ENCODE assay signal across 17 cellular contexts in the genomic region with DNA sequence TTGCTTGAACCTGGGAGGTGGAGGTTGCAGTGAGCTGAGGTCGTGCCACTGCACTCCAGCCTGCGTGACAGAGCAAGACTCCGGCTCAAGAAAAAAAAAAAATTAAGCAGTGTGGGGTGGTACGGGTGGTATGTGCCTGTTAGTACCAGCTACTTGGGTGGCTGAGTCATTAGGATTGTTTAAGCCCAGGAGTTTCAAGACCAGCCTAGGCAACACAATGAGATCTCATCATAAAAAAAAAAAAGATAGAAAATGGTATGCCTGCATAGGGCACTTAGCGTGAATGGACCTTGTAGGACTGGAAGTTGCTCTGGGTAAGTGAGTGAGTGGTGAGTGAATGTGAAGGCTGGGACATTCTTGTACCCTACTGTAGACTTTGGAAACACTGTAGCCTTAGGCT. TPM values are rescaled to one million over a fixed set of nuclear protein-coding genes. Genes with fewer than 3 reads are reported as not detected.
DNase-seq lines count a peak whose midpoint lies in the region; TF ChIP-seq lines count a peak whose summit lies in the region.
"Had no signal": no experiment of that assay in that cellular context is flagged by ENCODE, and none has a peak within 500 bp of the region (broad histone marks: within the 10 kb centered on the region; RNA-seq: fewer than 3 reads in every experiment).

No MANE protein-coding gene starts in this region.

- H3K4me3 ChIP-seq in mammary epithelial cell (replicated peaks in 1 of 3; ENCODE audit: insufficient read depth in 1 of 3, low read depth in 2 of 3, low read length in 3 of 3) (no peak overlapping the region), left ventricle myocardium inferior (no peak overlapping the region), transverse colon (no peak overlapping the region)
- no peak overlapping the region for H3K4me3 ChIP-seq in CD8-positive, alpha-beta memory T cell (ENCODE audit: low read length)
- H3K4me3 ChIP-seq: hepatocyte, spleen had no signal

- dilution Hi-C loops in mammary epithelial cell (cut with HindIII; ENCODE audit: low sequenced_read_pairs), result no loop called here

- TF ChIP-seq EP300 in transverse colon (IDR thresholded peaks at IDR 0.05; ENCODE audit: low read depth), result no peak

- H3K36me3 Mint-ChIP-seq in CD8-positive, alpha-beta memory T cell, result peaks cover 0 to 29% (median 6%) of the 10 kb centered on the region in 3 donors

- in situ Hi-C loops in mammary epithelial cell (cut with MboI; ENCODE audit: low sequenced_read_pairs in 2 of 2), result loop anchor here (25.0 kb wide), 2 partner anchors 292 to 917 kb away; partner anchors contain the start of gene TARBP1 (in 1 of the 2)
- in situ Hi-C loops in transverse colon (cut with MboI; ENCODE audit: low pct_ligation_motif_present in 1 of 4, low pct_unique_long_range_greater_than_20kb in 1 of 4, low sequenced_read_pairs in 3 of 4), result loop anchor here in 2 of 4 donors (25.0 kb wide), 2 partner anchors 292 to 917 kb away; partner anchors contain the start of gene TARBP1 (in 1 of the 2)

- intact Hi-C loops in mammary epithelial cell (cut with micrococcal nuclease), result loop anchor here (1.0 kb wide), 1 partner anchor 37 kb away; the partner anchor contains the start of gene TBCE
- intact Hi-C loops in left ventricle myocardium inferior (cut with micrococcal nuclease), result no loop called here
- intact Hi-C loops in transverse colon (cut with DNase I; ENCODE audit: low total_unique reads), result no loop called here

- no peaks in the 10 kb centered on the region for H3K27me3 Mint-ChIP-seq in CD8-positive, alpha-beta memory T cell
- H3K27me3 Mint-ChIP-seq: activated CD4-positive, alpha-beta memory T cell treated with anti-CD3 and anti-CD28 coated beads, Interleukin-2, amount 10 ng/mL, durations not matched to agents 7 days and 5 days; dendritic cell treated with granulocyte-macrophage colony-stimulating factor and Interleukin-4, amounts not matched to agents 40 ng/mL and 50 ng/mL, for 4 days had no signal

- 45% methylated on average over 5 of the region's 5 CpGs for WGBS in mammary epithelial cell (ENCODE audit: low coverage, missing lambda C conversion rate)
- WGBS in transverse colon (ENCODE audit: low coverage in 1 of 2), 2 donors, result 93 to 95% methylated on average over 5 of the region's 5 CpGs

- no peak overlapping the region for H3K4me3 Mint-ChIP-seq in CD8-positive, alpha-beta memory T cell
- H3K4me3 Mint-ChIP-seq: activated CD4-positive, alpha-beta memory T cell treated with anti-CD3 and anti-CD28 coated beads, Interleukin-2, amount 10 ng/mL, durations not matched to agents 7 days and 5 days; dendritic cell treated with granulocyte-macrophage colony-stimulating factor and Interleukin-4, amounts not matched to agents 40 ng/mL and 50 ng/mL, for 4 days had no signal

- peak overlapping the region in 1 of 8 donors; percentile 61 for H3K27ac Mint-ChIP-seq in CD8-positive, alpha-beta memory T cell
- H3K27ac Mint-ChIP-seq: activated CD4-positive, alpha-beta memory T cell treated with anti-CD3 and anti-CD28 coated beads, Interleukin-2, amount 10 ng/mL, durations not matched to agents 7 days and 5 days; activated T-helper 2 cell treated with anti-CD3 and anti-CD28 coated beads, Interferon-gamma antibody, Interleukin-2, Interleukin-4, amounts not matched to agents 10 μg/mL and 5 μg/mL and 100 μg/mL, durations not matched to agents 14 hours and 24 hours and 36 hours; dendritic cell treated with granulocyte-macrophage colony-stimulating factor and Interleukin-4, amounts not matched to agents 40 ng/mL and 50 ng/mL, for 4 days had no signal

- H3K4me2 ChIP-seq in mammary epithelial cell (ENCODE audit: insufficient read depth, low read depth, low read length), result peak overlapping the region; percentile 51
- H3K4me2 ChIP-seq: hepatocyte, KMS-11 had no signal

- H3K27ac ChIP-seq in mammary epithelial cell (ENCODE audit: insufficient read depth, low read depth, low read length), result peak overlapping the region; percentile 53
- H3K27ac ChIP-seq in left ventricle myocardium inferior (replicated peaks), result no peak overlapping the region
- no peak overlapping the region for H3K27ac ChIP-seq in CD8-positive, alpha-beta memory T cell (ENCODE audit: low read depth, low read length)
- no peak overlapping the region for H3K27ac ChIP-seq in transverse colon
- H3K27ac ChIP-seq: KMS-11, spleen had no signal

- POLR2A ChIA-PET in CD8-positive, alpha-beta memory T cell (lab: Charles Lee), result no interaction called here

- H2AFZ ChIP-seq in mammary epithelial cell (ENCODE audit: low read depth, low read length), result no peak overlapping the region
- H2AFZ ChIP-seq: hepatocyte had no signal

- H3K79me2 ChIP-seq in mammary epithelial cell (ENCODE audit: insufficient read depth, low read length), result peaks cover 27% of the 10 kb centered on the region

- BruUV-seq in mammary epithelial cell (replicated peaks; lab: Mats Ljungman, UMichigan), result no TSS peak

- H3K9ac ChIP-seq in mammary epithelial cell (ENCODE audit: insufficient read depth, low read length), result no peak overlapping the region
- H3K9ac ChIP-seq: KMS-11 had no signal

- no peaks in the 10 kb centered on the region for H3K9me3 ChIP-seq in mammary epithelial cell (replicated peaks; ENCODE audit: insufficient read depth, low read length)
- H3K9me3 ChIP-seq in left ventricle myocardium inferior (replicated peaks), result no peaks in the 10 kb centered on the region
- H3K9me3 ChIP-seq in CD8-positive, alpha-beta memory T cell (ENCODE audit: low read length), result no peaks in the 10 kb centered on the region
- H3K9me3 ChIP-seq in transverse colon, result no peaks in the 10 kb centered on the region
- H3K9me3 ChIP-seq: spleen had no signal

- H3K4me1 ChIP-seq in mammary epithelial cell (ENCODE audit: insufficient read depth, low read length) (peaks cover 5% of the 10 kb centered on the region), left ventricle myocardium inferior (peaks cover 10% of the 10 kb centered on the region), transverse colon (peaks cover 0 to 8% (median 3%) of the 10 kb centered on the region in 4 donors)
- no peaks in the 10 kb centered on the region for H3K4me1 ChIP-seq in CD8-positive, alpha-beta memory T cell (ENCODE audit: insufficient read depth, low read length)

- TF ChIP-seq POLR2A in transverse colon (IDR thresholded peaks at IDR 0.05), result no peak

- no peaks in the 10 kb centered on the region for H4K20me1 ChIP-seq in mammary epithelial cell (ENCODE audit: insufficient read depth, low read length)

- no peaks in the 10 kb centered on the region for H3K36me3 ChIP-seq in mammary epithelial cell (ENCODE audit: insufficient read depth, low read length)
- peaks cover 17% of the 10 kb centered on the region for H3K36me3 ChIP-seq in left ventricle myocardium inferior
- H3K36me3 ChIP-seq in CD8-positive, alpha-beta memory T cell (ENCODE audit: insufficient read depth, low read length), result no peaks in the 10 kb centered on the region
- peaks cover 0 to 8% (median 0%) of the 10 kb centered on the region in 4 donors for H3K36me3 ChIP-seq in transverse colon

- peaks cover 4 to 16% (median 15%) of the 10 kb centered on the region in 3 donors for H3K4me1 Mint-ChIP-seq in CD8-positive, alpha-beta memory T cell
- H3K4me1 Mint-ChIP-seq: activated CD4-positive, alpha-beta memory T cell treated with anti-CD3 and anti-CD28 coated beads, Interleukin-2, amount 10 ng/mL, durations not matched to agents 7 days and 5 days had no signal

- no peaks in the 10 kb centered on the region for H3K9me3 Mint-ChIP-seq in CD8-positive, alpha-beta memory T cell
- H3K9me3 Mint-ChIP-seq: activated CD4-positive, alpha-beta memory T cell treated with anti-CD3 and anti-CD28 coated beads, Interleukin-2, amount 10 ng/mL, durations not matched to agents 7 days and 5 days; activated T-helper 2 cell treated with anti-CD3 and anti-CD28 coated beads, Interferon-gamma antibody, Interleukin-2, Interleukin-4, amounts not matched to agents 10 μg/mL and 5 μg/mL and 100 μg/mL, durations not matched to agents 14 hours and 24 hours and 36 hours; dendritic cell treated with granulocyte-macrophage colony-stimulating factor and Interleukin-4, amounts not matched to agents 40 ng/mL and 50 ng/mL, for 4 days had no signal

- no peak for TF ChIP-seq CTCF in mammary epithelial cell (conservative IDR thresholded peaks at IDR 0.05 in 1 of 2, IDR thresholded peaks at IDR 0.05 in 1 of 2; ENCODE audit: extremely low read depth in 1 of 2, insufficient read depth in 1 of 2, low read depth in 1 of 2, low read length in 2 of 2)
- TF ChIP-seq CTCF in left ventricle myocardium inferior (IDR thresholded peaks at IDR 0.05; ENCODE audit: borderline replicate concordance), result no peak
- TF ChIP-seq CTCF in transverse colon (IDR thresholded peaks at IDR 0.05), result no peak

- no peaks in the 10 kb centered on the region for H3K27me3 ChIP-seq in mammary epithelial cell (ENCODE audit: insufficient read depth, low read length)
- H3K27me3 ChIP-seq in left ventricle myocardium inferior (ENCODE audit: low read depth), result no peaks in the 10 kb centered on the region
- H3K27me3 ChIP-seq in CD8-positive, alpha-beta memory T cell (ENCODE audit: insufficient read depth, low read length, poor library complexity, severe bottlenecking), result no peaks in the 10 kb centered on the region
- no peaks in the 10 kb centered on the region for H3K27me3 ChIP-seq in transverse colon
- H3K27me3 ChIP-seq: hepatocyte, spleen had no signal

- CTCF ChIA-PET in mammary epithelial cell (lab: Charles Lee; ENCODE audit: low non-redundant PET), result no interaction called here
- CTCF ChIA-PET in CD8-positive, alpha-beta memory T cell (lab: Charles Lee), result interaction anchor here (0.7 to 1.1 kb wide), 2 partner anchors 13 to 194 kb away, joined by 3 read pairs; no protein-coding TSS in a partner anchor

- DNase-seq in EH (ENCODE audit: low read depth), result peak; percentile 57
- peak; percentile 79 for DNase-seq in NCI-H226
- peak; percentile 95 for DNase-seq in mammary epithelial cell
- DNase-seq in myocyte (ENCODE audit: low read depth), result peak; percentile 25
- no peak for DNase-seq in left ventricle myocardium inferior
- DNase-seq in GM19240 (ENCODE audit: insufficient read length, low spot score), result no peak
- no peak for DNase-seq in CD8-positive, alpha-beta memory T cell
- DNase-seq in transverse colon, result no peak
- DNase-seq: activated CD4-positive, alpha-beta memory T cell treated with anti-CD3 and anti-CD28 coated beads, Interleukin-2, amount 10 ng/mL, durations not matched to agents 7 days and 5 days; anterior cingulate cortex; NCI-H1436 treated with DMSO at 0.1 percent for 48 hours; spleen; stimulated activated naive CD4-positive, alpha-beta T cell had no signal

RNA-seq across cellular contexts. Expression of gene TBCE, which starts 37.0 kb away (rescaled TPM):
- total RNA-seq in mammary epithelial cell (10 to 100 TPM; 15.8 to 19.4 TPM), myocyte (15.6 and 17.0 TPM in 2 replicates), left ventricle myocardium inferior (17.2 TPM), transverse colon (10 to 100 TPM; 16.8 to 59.1 (median 23.9) TPM)
- 15.2 TPM for polyA plus RNA-seq in mammary epithelial cell
- polyA minus RNA-seq in mammary epithelial cell, result 19.4 TPM
- polyA plus RNA-seq in myocyte (2012), result 22.2 TPM
- total RNA-seq in CD8-positive, alpha-beta memory T cell, result 10 to 100 TPM; 19.4 to 25.7 TPM
- polyA plus RNA-seq in CD8-positive, alpha-beta memory T cell, result 15.5 TPM

Comparison
In these comparisons a context has a peak if more than half of its experiments do, and no peak if none do; other contexts are left out.
1. DNase-seq: peak in EH (single experiment), NCI-H226 (single experiment), mammary epithelial cell (single experiment) and myocyte (single experiment); none in left ventricle myocardium inferior (single experiment), GM19240 (single experiment), CD8-positive, alpha-beta memory T cell (0 of 5) and transverse colon (single experiment).